In the genomic region with DNA sequence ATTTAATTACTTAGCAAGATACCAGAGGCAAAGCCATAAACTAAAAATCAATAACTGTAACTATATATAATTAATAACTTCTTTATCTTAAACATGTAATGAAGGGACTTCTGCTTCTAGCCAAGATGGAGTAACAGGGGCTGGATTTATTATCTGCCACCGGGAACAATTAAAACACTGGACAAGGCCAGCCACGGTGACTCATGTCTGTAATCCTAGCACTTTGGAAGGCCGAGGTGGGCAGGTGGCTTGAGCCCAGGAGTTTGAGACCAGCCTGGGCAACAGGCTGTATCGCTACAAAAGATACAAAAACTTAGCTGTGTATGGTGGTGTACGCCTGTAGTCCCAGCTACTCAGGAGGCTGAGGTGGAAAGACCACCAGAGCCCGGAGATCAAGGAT, we compare ENCODE assay signal across 27 cellular contexts.
DNase-seq lines count a peak whose midpoint lies in the region; ATAC-seq and TF ChIP-seq lines count a peak whose summit lies in the region.
"Had no signal": no experiment of that assay in that cellular context is flagged by ENCODE, and none has a peak within 500 bp of the region (broad histone marks: within the 10 kb centered on the region; RNA-seq: fewer than 3 reads in every experiment).

No MANE protein-coding gene starts in this region.

- no peak overlapping the region for H3K56ac ChIP-seq in H9 (ENCODE audit: insufficient read length, low read depth, low read length)

- no peak overlapping the region for H3K27ac Mint-ChIP-seq in H9
- H3K27ac Mint-ChIP-seq: activated CD4-positive, alpha-beta memory T cell treated with anti-CD3 and anti-CD28 coated beads, Interleukin-2, amount 10 ng/mL, durations not matched to agents 7 days and 5 days; activated naive CD8-positive, alpha-beta T cell treated with anti-CD3 and anti-CD28 coated beads, Interleukin-2, amount 50 U/mL, for 24 hours; stimulated activated naive B cell treated with anti-CD40 and anti-IgM and Interleukin-4, amounts not matched to agents 10 μg/mL and 1 μg/mL and 100 μg/mL, for 72 hours had no signal

- H3K79me2 ChIP-seq in H9 (ENCODE audit: insufficient read depth, low read length): no peaks in the 10 kb centered on the region

- H3K4me3 Mint-ChIP-seq in H9: no peak overlapping the region
- H3K4me3 Mint-ChIP-seq: activated CD4-positive, alpha-beta memory T cell treated with anti-CD3 and anti-CD28 coated beads, Interleukin-2, amount 10 ng/mL, durations not matched to agents 7 days and 5 days; activated naive CD8-positive, alpha-beta T cell treated with anti-CD3 and anti-CD28 coated beads, Interleukin-2, amount 50 U/mL, for 24 hours; CD8-positive, alpha-beta T cell; stimulated activated naive B cell treated with anti-CD40 and anti-IgM and Interleukin-4, amounts not matched to agents 10 μg/mL and 1 μg/mL and 100 μg/mL, for 72 hours had no signal

- H4K5ac ChIP-seq in H9 (ENCODE audit: insufficient read length, low read depth, low read length): no peak overlapping the region

- no peak overlapping the region for H3K4me3 ChIP-seq in fibroblast of pulmonary artery (replicated peaks; ENCODE audit: low read depth, low read length)
- H3K4me3 ChIP-seq: Peyer's patch, suprapubic skin had no signal

- no peaks in the 10 kb centered on the region for H3K4me1 Mint-ChIP-seq in H9
- H3K4me1 Mint-ChIP-seq: activated CD4-positive, alpha-beta memory T cell treated with anti-CD3 and anti-CD28 coated beads, Interleukin-2, amount 10 ng/mL, durations not matched to agents 7 days and 5 days; activated naive CD8-positive, alpha-beta T cell treated with anti-CD3 and anti-CD28 coated beads, Interleukin-2, amount 50 U/mL, for 24 hours had no signal

- H4K20me1 ChIP-seq in H9 (ENCODE audit: control insufficient read depth, insufficient read depth, insufficient read length): no peaks in the 10 kb centered on the region

- H3K9ac ChIP-seq in H9 (ENCODE audit: extremely low read depth, insufficient read length, low read length): no peak overlapping the region

- no peak for TF ChIP-seq CTCF in fibroblast of pulmonary artery (IDR thresholded peaks at IDR 0.05; ENCODE audit: low read length, missing control alignments)
- TF ChIP-seq CTCF in H9 (conservative IDR thresholded peaks at IDR 0.05): no peak

- H3T11ph ChIP-seq in H9 (ENCODE audit: low read length): no peak overlapping the region

- H2AFZ ChIP-seq in H9 (ENCODE audit: low read length): no peak overlapping the region

- no peak overlapping the region for H2BK5ac ChIP-seq in H9 (ENCODE audit: insufficient read length, low read length)

- H4K91ac ChIP-seq in H9 (ENCODE audit: insufficient read length, low read depth, low read length): no peak overlapping the region

- no peak overlapping the region for H3K23ac ChIP-seq in H9 (ENCODE audit: insufficient read length, low read depth, low read length)

- no peak overlapping the region for H3K14ac ChIP-seq in H9 (ENCODE audit: insufficient read depth, low read length)

- no peak overlapping the region for H2BK12ac ChIP-seq in H9 (ENCODE audit: insufficient read length, low read depth, low read length)

- no peak overlapping the region for H2BK15ac ChIP-seq in H9 (ENCODE audit: low read depth, low read length)

- H3K23me2 ChIP-seq in H9 (ENCODE audit: insufficient read length, low read depth, low read length, poor library complexity, severe bottlenecking): no peaks in the 10 kb centered on the region

- H3K9me3 ChIP-seq in H9 (ENCODE audit: control insufficient read depth, low read depth, low read length): no peaks in the 10 kb centered on the region
- H3K9me3 ChIP-seq: Peyer's patch, suprapubic skin had no signal

- no peaks in the 10 kb centered on the region for H3K79me1 ChIP-seq in H9 (ENCODE audit: insufficient read depth, low read depth, low read length, poor library complexity, severe bottlenecking)

- H3K4me1 ChIP-seq in H9 (ENCODE audit: insufficient read depth, low read length): no peaks in the 10 kb centered on the region
- H3K4me1 ChIP-seq: Peyer's patch, suprapubic skin had no signal

- H3K36me3 Mint-ChIP-seq in H9 (ENCODE audit: insufficient read depth in 1 of 3, low read depth in 3 of 3): no peaks in the 10 kb centered on the region

- DNase-seq in NCI-H82 (lab: John Stamatoyannopoulos, UW) (peak; percentile 1), NCI-H82 treated with DMSO at 0.1 percent for 48 hours (lab: John Stamatoyannopoulos, UW; ENCODE audit: unreplicated experiment) (no peak), NCI-H146 treated with DMSO at 0.1 percent for 48 hours (lab: John Stamatoyannopoulos, UW; ENCODE audit: unreplicated experiment) (peak; percentile 3), fibroblast of pulmonary artery (ENCODE audit: low read depth) (peak; percentile 5), renal cortical epithelial cell (ENCODE audit: low read depth) (peak; percentile 57), amniotic stem cell (lab: John Stamatoyannopoulos, UW) (no peak), H9 (no peak)
- DNase-seq: 8988T; activated CD4-positive, alpha-beta memory T cell treated with anti-CD3 and anti-CD28 coated beads, Interleukin-2, amount 10 ng/mL, durations not matched to agents 7 days and 5 days; activated CD4-positive, CD25-positive, alpha-beta regulatory T cell treated with anti-CD3 and anti-CD28 coated beads, Interleukin-2, amount 50 U/mL, for 72 hours; activated gamma-delta T cell; activated naive CD8-positive, alpha-beta T cell treated with anti-CD3 and anti-CD28 coated beads, Interleukin-2, amount 50 U/mL, for 24 hours; AML-193; CD8-positive, alpha-beta T cell; DMS79; glutamatergic neuron; left cardiac atrium; NCI-H1436; NCI-H510A; occipital lobe; Peyer's patch; retina; stimulated activated CD4-positive, alpha-beta T cell treated with anti-CD3 and anti-CD28 coated beads, Interleukin-4, amount 100 ng/mL, for 1 hour; stimulated activated naive B cell treated with anti-CD40 and anti-IgM and Interleukin-4, amounts not matched to agents 10 μg/mL and 1 μg/mL and 100 μg/mL, for 72 hours; T-helper 1 cell had no signal

- no peak overlapping the region for H3K4me2 ChIP-seq in H9 (ENCODE audit: insufficient read depth, insufficient read length, low read length)

- H3K27me3 Mint-ChIP-seq in H9 (ENCODE audit: low read depth): no peaks in the 10 kb centered on the region
- H3K27me3 Mint-ChIP-seq: activated CD4-positive, alpha-beta memory T cell treated with anti-CD3 and anti-CD28 coated beads, Interleukin-2, amount 10 ng/mL, durations not matched to agents 7 days and 5 days; activated naive CD8-positive, alpha-beta T cell treated with anti-CD3 and anti-CD28 coated beads, Interleukin-2, amount 50 U/mL, for 24 hours; stimulated activated naive B cell treated with anti-CD40 and anti-IgM and Interleukin-4, amounts not matched to agents 10 μg/mL and 1 μg/mL and 100 μg/mL, for 72 hours had no signal

- no peak overlapping the region for H3K27ac ChIP-seq in H9 (ENCODE audit: insufficient read length, low read depth, low read length)
- H3K27ac ChIP-seq: Peyer's patch, suprapubic skin had no signal

- H3K18ac ChIP-seq in H9 (ENCODE audit: insufficient read length, low read depth, low read length): no peak overlapping the region

- no peak overlapping the region for H2BK120ac ChIP-seq in H9 (ENCODE audit: low read depth, low read length, poor library complexity, severe bottlenecking)

- H3K27me3 ChIP-seq in H9 (ENCODE audit: insufficient read depth, low read length): no peaks in the 10 kb centered on the region
- H3K27me3 ChIP-seq: Peyer's patch, suprapubic skin had no signal

- no peak overlapping the region for H2BK20ac ChIP-seq in H9 (ENCODE audit: low read depth, low read length, poor library complexity, severe bottlenecking)

- no CpG with 5 or more reads among the region's 6 CpGs for WGBS in H9 (ENCODE audit: extremely low coverage, insufficient read length, low lambda C conversion rate)

- ATAC-seq in HG03045 (IDR thresholded peaks at IDR 0.05; ENCODE audit: unreplicated experiment): no peak
- ATAC-seq: activated naive CD8-positive, alpha-beta T cell treated with anti-CD3 and anti-CD28 coated beads, Interleukin-2, amount 50 U/mL, for 24 hours; CD8-positive, alpha-beta T cell; left cardiac atrium; stimulated activated naive B cell treated with anti-CD40 and anti-IgM and Interleukin-4, amounts not matched to agents 10 μg/mL and 1 μg/mL and 100 μg/mL, for 72 hours had no signal

- H3K9me3 Mint-ChIP-seq in H9: peaks cover 0 to 5% of the 10 kb centered on the region in 2 experiments; a peak in 1 of 5 replicates
- H3K9me3 Mint-ChIP-seq: activated CD4-positive, alpha-beta memory T cell treated with anti-CD3 and anti-CD28 coated beads, Interleukin-2, amount 10 ng/mL, durations not matched to agents 7 days and 5 days had no signal

- no peak overlapping the region for H3K4ac ChIP-seq in H9 (ENCODE audit: low read depth, low read length)

- H2AK5ac ChIP-seq in H9 (ENCODE audit: insufficient read length, low read length): no peak overlapping the region

- H4K8ac ChIP-seq in H9 (replicated peaks; ENCODE audit: insufficient read length, low read depth, low read length): no peak overlapping the region

Comparison
In these comparisons a context has a peak if more than half of its experiments do, and no peak if none do; other contexts are left out.
1. DNase-seq: peak in NCI-H82 (single experiment), NCI-H146 treated with DMSO at 0.1 percent for 48 hours (single experiment), fibroblast of pulmonary artery (single experiment) and renal cortical epithelial cell (single experiment); none in NCI-H82 treated with DMSO at 0.1 percent for 48 hours (single experiment), amniotic stem cell (single experiment) and H9 (single experiment).